Comparison of ENCODE assay signal across 28 cellular contexts in the genomic region with DNA sequence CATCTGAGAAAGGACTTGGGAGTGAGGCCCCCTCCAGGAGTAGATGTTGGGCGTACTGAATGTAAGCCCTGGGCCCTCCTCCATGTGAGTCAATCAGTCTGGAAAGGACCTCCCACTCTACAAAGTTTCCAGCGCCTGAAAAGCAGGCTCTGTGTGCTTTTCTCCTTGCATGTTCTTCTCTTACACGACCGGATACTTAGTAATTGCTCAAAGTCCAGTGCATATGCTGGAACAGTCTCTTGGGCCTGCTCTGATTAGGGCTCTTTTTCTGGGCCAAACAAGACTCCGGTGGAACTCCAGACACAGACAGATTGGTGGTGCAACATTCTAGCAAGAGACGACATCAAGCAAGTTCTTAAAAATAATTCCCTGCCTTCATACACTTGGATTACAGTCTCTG.
"Had no signal": no experiment of that assay in that cellular context is flagged by ENCODE, and none has a peak within 500 bp of the region (broad histone marks: within the 10 kb centered on the region; RNA-seq: fewer than 3 reads in every experiment).

No MANE protein-coding gene starts in this region.

- H3K9me3 ChIP-seq: MG63 had no signal

- DNase-seq: Karpas-422, Kasumi-1, MG63, MM.1S, MV-4-11, NCI-H1048, NCI-H1092, NCI-H1105, NCI-H1105 treated with DMSO at 0.1 percent for 48 hours, NCI-H1417 treated with DMSO at 0.1 percent for 48 hours, NCI-H1436, NCI-H1436 treated with DMSO at 0.1 percent for 48 hours, NCI-H146, NCI-H1694, NCI-H1694 treated with DMSO at 0.1 percent for 48 hours, NCI-H187, NCI-H187 treated with DMSO at 0.1 percent for 48 hours, NCI-H1930, NCI-H2081, NCI-H2081 treated with DMSO at 0.1 percent for 48 hours, NCI-H2107, NCI-H2171, NCI-H2171 treated with DMSO at 0.1 percent for 48 hours, NCI-H2227 treated with DMSO at 0.1 percent for 48 hours, NCI-H226, NCI-H446, NCI-H446 treated with DMSO at 0.1 percent for 48 hours, NCI-H524 had no signal

- H3K4me3 ChIP-seq: MG63 had no signal

- H3K36me3 ChIP-seq: MG63 had no signal

- H3K27me3 ChIP-seq: MG63 had no signal
